In the genomic region with DNA sequence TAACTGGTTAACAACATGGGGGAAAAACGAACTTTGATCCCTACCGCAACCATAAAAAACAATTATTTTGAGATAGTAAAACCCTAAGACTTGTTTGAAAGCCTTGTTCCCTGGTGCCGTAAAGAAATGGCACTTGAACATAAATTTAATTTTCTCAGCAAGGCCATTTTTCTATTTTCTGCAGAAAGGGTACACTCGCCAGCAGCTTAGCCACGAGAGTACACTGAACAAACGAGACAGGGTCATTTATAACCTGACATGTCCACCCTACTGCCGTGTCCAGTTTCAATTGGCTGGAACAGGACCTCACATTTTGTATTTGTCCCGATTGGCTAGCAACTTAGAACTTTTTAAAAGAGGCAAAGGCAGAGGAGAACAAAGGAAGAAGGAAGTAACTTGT, we compare ENCODE assay signal across 25 cellular contexts. TPM values are rescaled to one million over a fixed set of nuclear protein-coding genes. Genes with fewer than 3 reads are reported as not detected.
DNase-seq lines count a peak whose midpoint lies in the region; ATAC-seq, FAIRE-seq and TF ChIP-seq lines count a peak whose summit lies in the region.
"Had no signal": no experiment of that assay in that cellular context is flagged by ENCODE, and none has a peak within 500 bp of the region (broad histone marks: within the 10 kb centered on the region; RNA-seq: fewer than 3 reads in every experiment).

No MANE protein-coding gene starts in this region.

- no peak overlapping the region for H3K27ac ChIP-seq in A549
- H3K27ac ChIP-seq in HCT116 (ENCODE audit: low read depth, low read length), result no peak overlapping the region
- no peak overlapping the region for H3K27ac ChIP-seq in endodermal cell (ENCODE audit: low read depth, low read length)
- H3K27ac ChIP-seq: BLaER1 treated with 17β-estradiol and CSF1 and Interleukin-3, amounts not matched to agents 10 nM and 100 nM had no signal

- H3K4me1 ChIP-seq in A549 (peaks cover 18% of the 10 kb centered on the region), HCT116 (ENCODE audit: control insufficient read depth in 1 of 2, insufficient read depth in 2 of 2, low read length in 2 of 2) (peaks cover 2 to 6% of the 10 kb centered on the region in 2 experiments; a peak in 2 of 4 replicates), endodermal cell (ENCODE audit: control insufficient read depth, insufficient read depth, low read length) (peaks cover 3% of the 10 kb centered on the region)

- intact Hi-C loops in HCT116 (cut with micrococcal nuclease), result no loop called here

- FAIRE-seq in A549 (lab: Jason Lieb, UNC), result no peak
- FAIRE-seq: HTR-8/SVneo had no signal

- H3K27me3 ChIP-seq in HCT116 (ENCODE audit: insufficient read depth, low read length) (no peaks in the 10 kb centered on the region), endodermal cell (ENCODE audit: control insufficient read depth, insufficient read depth, low read length, poor library complexity, severe bottlenecking) (no peaks in the 10 kb centered on the region)
- H3K27me3 ChIP-seq: BLaER1 treated with 17β-estradiol and CSF1 and Interleukin-3, amounts not matched to agents 10 nM and 100 nM had no signal

- CTCF ChIA-PET in A549 (lab: Yijun Ruan, JAX), result no interaction called here
- CTCF ChIA-PET in HCT116 (lab: Charles Lee), result no interaction called here
- CTCF ChIA-PET in WTC11 (lab: Charles Lee), result no interaction called here

- no peaks in the 10 kb centered on the region for H3K9me2 ChIP-seq in HCT116 (ENCODE audit: insufficient read depth)

- H3K4me3 ChIP-seq in A549 (no peak overlapping the region), HCT116 (replicated peaks in 1 of 2; ENCODE audit: low read depth in 1 of 2, low read length in 2 of 2) (no peak overlapping the region), endodermal cell (ENCODE audit: low read length) (no peak overlapping the region)

- TF ChIP-seq POLR2A in A549 (IDR thresholded peaks at IDR 0.05; ENCODE audit: low read length), result no peak
- no peak for TF ChIP-seq POLR2A in HCT116 (IDR thresholded peaks at IDR 0.05; ENCODE audit: borderline replicate concordance, extremely low read depth, insufficient read depth, insufficient read length)

- H3K36me3 Mint-ChIP-seq in WTC11, result peaks cover 14% of the 10 kb centered on the region
- peaks cover 5% of the 10 kb centered on the region for H3K36me3 Mint-ChIP-seq in endodermal cell (ENCODE audit: low read depth)

- H3K4me2 ChIP-seq in A549 (no peak overlapping the region), HCT116 (ENCODE audit: low read length) (no peak overlapping the region)

- H3K27me3 Mint-ChIP-seq in WTC11 (ENCODE audit: low read depth) (peaks cover 5% of the 10 kb centered on the region; the same call in 1 of the 2 replicates), endodermal cell (ENCODE audit: insufficient read depth) (no peaks in the 10 kb centered on the region)
- H3K27me3 Mint-ChIP-seq: CD4-positive, alpha-beta T cell; IgD-negative memory B cell had no signal

- POLR2A ChIA-PET in A549 (lab: Yijun Ruan, JAX) (no interaction called here), HCT116 (lab: Charles Lee) (no interaction called here), WTC11 (lab: Charles Lee) (no interaction called here)

- H3K9me3 ChIP-seq in A549 (peaks cover 17% of the 10 kb centered on the region), HCT116 (ENCODE audit: control insufficient read depth in 1 of 2, insufficient read depth in 1 of 2, low read depth in 1 of 2, low read length in 2 of 2) (peaks cover 8 to 14% of the 10 kb centered on the region in 2 experiments; a peak in 2 of 4 replicates), endodermal cell (ENCODE audit: control insufficient read depth, low read length) (peaks cover 44% of the 10 kb centered on the region)

- no peaks in the 10 kb centered on the region for H4K20me1 ChIP-seq in HCT116 (ENCODE audit: insufficient read depth)

- WGBS in A549 (ENCODE audit: missing lambda C conversion rate), result 91% methylated on average over 8 of the region's 8 CpGs
- 95 to 96% methylated on average over 7 to 8 of the region's 8 CpGs for WGBS in endodermal cell (ENCODE audit: insufficient coverage in 1 of 2, insufficient read length in 1 of 2), 2 experiments

- ATAC-seq in A549, result no peak
- no peak for ATAC-seq in HCT116
- no peak for ATAC-seq in WTC11
- no peak for ATAC-seq in HG03439 (IDR thresholded peaks at IDR 0.05; ENCODE audit: unreplicated experiment)

- BruUV-seq in HCT116 (replicated peaks; lab: Mats Ljungman, UMichigan), result no TSS peak

- RAD21 ChIA-PET in HCT116 (lab: Charles Lee; ENCODE audit: low non-redundant PET in 1 of 2, low total read pairs in 2 of 2, uncharacterized antibody in 2 of 2, unreplicated experiment in 2 of 2), result no interaction called here

- peak overlapping the region; percentile 94 for H3K27ac Mint-ChIP-seq in WTC11
- no peak overlapping the region for H3K27ac Mint-ChIP-seq in endodermal cell
- H3K27ac Mint-ChIP-seq: CD4-positive, alpha-beta T cell had no signal

- no peak for TF ChIP-seq EP300 in A549 (IDR thresholded peaks at IDR 0.05)

- TF ChIP-seq RAD21 in A549 (conservative IDR thresholded peaks at IDR 0.05 in 1 of 2, IDR thresholded peaks at IDR 0.05 in 1 of 2) (no peak), HCT116 (IDR thresholded peaks at IDR 0.05; ENCODE audit: low read depth) (no peak)

- H3K36me3 ChIP-seq in HCT116 (ENCODE audit: control insufficient read depth in 1 of 2, insufficient read depth in 2 of 2, low read length in 2 of 2) (no peaks in the 10 kb centered on the region; a peak in 1 of 4 replicates), endodermal cell (ENCODE audit: control insufficient read depth, insufficient read depth, low read length) (peaks cover 13% of the 10 kb centered on the region)

- H3K79me2 ChIP-seq in HCT116 (ENCODE audit: insufficient read depth, low read length), result peaks cover 95% of the 10 kb centered on the region

- DNase-seq in A549 (ENCODE audit: low read depth in 1 of 2, low spot score in 1 of 2) (no peak), HCT116 (ENCODE audit: low read depth, low spot score) (no peak), WTC11 (ENCODE audit: low spot score) (no peak), endodermal cell (peak; percentile 58), activated gamma-delta T cell (lab: John Stamatoyannopoulos, UW) (no peak), nucleus accumbens (lab: John Stamatoyannopoulos, UW) (no peak)
- no peak for DNase-seq in activated CD4-positive, alpha-beta T cell treated with anti-CD3 and anti-CD28 coated beads, Interleukin-2, amount 50 U/mL, for 1 hour
- DNase-seq: CD4-positive, alpha-beta T cell; COR-L47; DMS53; GOT3; Karpas-422; NCI-H1092 treated with DMSO at 0.1 percent for 48 hours; NCI-H1436; NCI-H187; NCI-H2081 treated with DMSO at 0.1 percent for 48 hours; NCI-H2171; NCI-H226; NCI-H510A; NCI-H69; SHP77 treated with DMSO at 0.1 percent for 48 hours had no signal

- H3K9ac ChIP-seq in HCT116 (ENCODE audit: low read length) (no peak overlapping the region), endodermal cell (ENCODE audit: extremely low read depth, low read length, poor library complexity, severe bottlenecking) (no peak overlapping the region)
- H3K9ac ChIP-seq: BLaER1 treated with 17β-estradiol and CSF1 and Interleukin-3, amounts not matched to agents 10 nM and 100 nM had no signal

- H3K4me3 Mint-ChIP-seq in WTC11 (0 out of 2 replicates have a peak overlapping the region, but pooled peaks have one; percentile 29), endodermal cell (no peak overlapping the region)
- H3K4me3 Mint-ChIP-seq: CD4-positive, alpha-beta T cell had no signal

- H3K9me3 Mint-ChIP-seq in WTC11 (peaks cover 10% of the 10 kb centered on the region), endodermal cell (peaks cover 17% of the 10 kb centered on the region)

- peaks cover 92% of the 10 kb centered on the region for H3K4me1 Mint-ChIP-seq in WTC11
- H3K4me1 Mint-ChIP-seq in endodermal cell, result peaks cover 41% of the 10 kb centered on the region

- TF ChIP-seq CTCF in A549 (IDR thresholded peaks at IDR 0.05) (no peak), HCT116 (IDR thresholded peaks at IDR 0.05 in 2 of 3, conservative IDR thresholded peaks at IDR 0.05 in 1 of 3; ENCODE audit: borderline replicate concordance in 1 of 3, insufficient read depth in 1 of 3, low read depth in 2 of 3, low read length in 2 of 3) (no peak), WTC11 (IDR thresholded peaks at IDR 0.05) (no peak), endodermal cell (conservative IDR thresholded peaks at IDR 0.05) (no peak)

- no peak overlapping the region for H2AFZ ChIP-seq in HCT116 (ENCODE audit: low read depth, low read length, poor library complexity, severe bottlenecking)

TF ChIP-seq in A549, 52 proteins besides CTCF, POLR2A, EP300 and RAD21:
- TF ChIP-seq ESRRA (IDR thresholded peaks at IDR 0.05; ENCODE audit: borderline replicate concordance, low read length) (no peak), KDM1A (IDR thresholded peaks at IDR 0.05; ENCODE audit: low read depth) (peak; percentile 44; the same call in 1 of the 2 replicates)

TF ChIP-seq in HCT116, 20 proteins besides CTCF, POLR2A, EP300 and RAD21:
- TF ChIP-seq CBX3 (IDR thresholded peaks at IDR 0.05; ENCODE audit: low read depth) (peak; percentile 95), FOSL1 (IDR thresholded peaks at IDR 0.05; ENCODE audit: low read depth) (no peak), ELF1 (IDR thresholded peaks at IDR 0.05; ENCODE audit: borderline replicate concordance, low read depth) (no peak), SRF (IDR thresholded peaks at IDR 0.05; ENCODE audit: low read depth) (no peak)

TF ChIP-seq in WTC11, 78 proteins besides CTCF, POLR2A, EP300 and RAD21:
- no peak for TF ChIP-seq NR2C2 (CRISPR knock-in tag; IDR thresholded peaks at IDR 0.05)

RNA-seq across cellular contexts. Expression of a gene that starts 26.8 kb away (rescaled TPM):
- polyA plus RNA-seq in A549 (2011; rRNA removed) (80.2 and 87.4 TPM in 2 replicates), A549 (2017; fragmentation: RNase III; extraction: RNeasy Plus Mini Kit Qiagen cat#74134 plus additional on column Dnase treatment) (37.8 to 40.3 TPM (median 39.3 TPM) in 3 replicates)
- polyA plus RNA-seq in A549 (2012; cell fraction: cytosol; rRNA removed), result 26.5 and 31.2 TPM in 2 replicates
- polyA plus RNA-seq in A549 (2012; cell fraction: nucleus; rRNA removed), result 15.4 and 16.6 TPM in 2 replicates
- 104 and 118 TPM in 2 replicates for polyA minus RNA-seq in A549 (2011; rRNA and poly(A)+ RNA removed)
- total RNA-seq in HCT116 (2021; ENCODE audit: unreplicated experiment) (52.0 TPM), WTC11 (2021) (48.4 to 52.2 TPM (median 51.2 TPM) in 3 replicates), endodermal cell (10 to 100 TPM; 42.2 to 49.4 TPM)
- polyA plus RNA-seq in HCT116 (2012), result 25.7 and 25.8 TPM in 2 replicates
- polyA plus RNA-seq in endodermal cell (2013, experiment 1 of 2), result 55.1 TPM
- polyA plus RNA-seq in endodermal cell (2013, experiment 2 of 2), result 51.1 TPM
